In the genomic region with DNA sequence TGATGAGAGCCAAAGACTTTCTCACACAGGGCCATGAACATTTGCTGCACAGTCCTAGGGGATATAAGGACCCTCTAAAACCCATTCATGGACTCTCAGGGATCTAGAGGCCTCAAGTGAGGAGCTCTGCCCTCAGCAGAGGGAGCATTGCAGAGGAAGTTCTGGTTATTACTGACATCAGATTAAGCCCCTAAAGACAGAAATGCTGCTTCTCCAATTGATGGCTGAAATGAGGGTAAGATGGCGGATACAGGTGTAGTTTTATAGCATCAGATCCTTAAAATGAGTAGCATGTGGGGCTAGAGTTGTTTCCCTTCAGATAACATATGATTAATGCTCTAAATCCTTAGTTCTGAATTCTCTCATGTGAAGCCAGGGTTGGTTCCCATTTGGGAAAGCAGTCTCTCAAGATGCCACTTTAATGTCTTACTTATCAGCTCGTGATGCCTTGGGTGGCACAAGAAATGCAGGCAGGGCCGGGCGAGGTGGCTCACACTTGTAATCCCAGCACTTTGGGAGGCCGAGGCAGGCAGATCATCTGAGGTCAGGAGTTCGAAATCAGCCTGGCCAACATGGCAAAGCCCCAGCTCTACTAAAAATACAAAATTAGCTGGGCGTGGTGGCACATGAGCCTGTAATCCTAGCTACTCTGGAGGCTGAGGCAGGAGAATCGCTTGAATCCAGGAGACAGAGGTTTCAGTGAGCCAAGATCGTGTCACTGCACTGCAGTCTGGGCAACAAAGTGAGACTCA, we compare ENCODE assay signal across 13 cellular contexts. TPM values are rescaled to one million over a fixed set of nuclear protein-coding genes. Genes with fewer than 3 reads are reported as not detected.
DNase-seq lines count a peak whose midpoint lies in the region; ATAC-seq and TF ChIP-seq lines count a peak whose summit lies in the region.
"Had no signal": no experiment of that assay in that cellular context is flagged by ENCODE, and none has a peak within 500 bp of the region (broad histone marks: within the 10 kb centered on the region; RNA-seq: fewer than 3 reads in every experiment).

No MANE protein-coding gene starts in this region.

- peak overlapping the region; percentile 95 for H3K4me3 Mint-ChIP-seq in T-helper 2 cell treated with Interferon-gamma antibody and Interleukin-4, amounts not matched to agents 5 μg/mL and 100 μg/mL, for 36 hours
- H3K4me3 Mint-ChIP-seq in stimulated activated naive B cell treated with anti-CD40 and anti-IgM and Interleukin-4, amounts not matched to agents 10 μg/mL and 1 μg/mL and 100 μg/mL, for 72 hours: peak overlapping the region; percentile 66 to 80

- peak overlapping the region in 3 of 4 donors; percentile 5 to 16 (median 11) for H3K4me3 ChIP-seq in Peyer's patch
- no peak overlapping the region for H3K4me3 ChIP-seq in right lobe of liver
- H3K4me3 ChIP-seq: pancreas had no signal

- ATAC-seq in stimulated activated naive B cell treated with anti-CD40 and anti-IgM and Interleukin-4, amounts not matched to agents 10 μg/mL and 1 μg/mL and 100 μg/mL, for 72 hours (replicated peaks): no peak
- ATAC-seq in right lobe of liver: no peak

- H3K27me3 ChIP-seq in Peyer's patch (no peaks in the 10 kb centered on the region), right lobe of liver (no peaks in the 10 kb centered on the region)
- H3K27me3 ChIP-seq: pancreas had no signal

- H3K27ac Mint-ChIP-seq in T-helper 2 cell treated with Interferon-gamma antibody and Interleukin-4, amounts not matched to agents 5 μg/mL and 100 μg/mL, for 36 hours: peak overlapping the region; percentile 88
- peak overlapping the region; percentile 95 for H3K27ac Mint-ChIP-seq in stimulated activated naive B cell treated with anti-CD40 and anti-IgM and Interleukin-4, amounts not matched to agents 10 μg/mL and 1 μg/mL and 100 μg/mL, for 72 hours

- H3K36me3 Mint-ChIP-seq in T-helper 2 cell treated with Interferon-gamma antibody and Interleukin-4, amounts not matched to agents 5 μg/mL and 100 μg/mL, for 36 hours (ENCODE audit: low read depth): peaks cover 73% of the 10 kb centered on the region
- peaks cover 14 to 33% of the 10 kb centered on the region in 2 donors for H3K36me3 Mint-ChIP-seq in stimulated activated naive B cell treated with anti-CD40 and anti-IgM and Interleukin-4, amounts not matched to agents 10 μg/mL and 1 μg/mL and 100 μg/mL, for 72 hours

- WGBS in right lobe of liver (ENCODE audit: insufficient coverage, low coverage, low lambda C conversion rate, missing lambda C conversion rate): 88% methylated on average over 4 of the region's 9 CpGs

- TF ChIP-seq CTCF in Peyer's patch (IDR thresholded peaks at IDR 0.05) (no peak), right lobe of liver (IDR thresholded peaks at IDR 0.05) (no peak)

- DNase-seq in T-helper 2 cell treated with Interferon-gamma antibody and Interleukin-4, amounts not matched to agents 5 μg/mL and 100 μg/mL, for 36 hours (ENCODE audit: low spot score): no peak
- DNase-seq in T-helper 2 cell (no peak), Peyer's patch (no peak), caudate nucleus (lab: John Stamatoyannopoulos, UW) (no peak), NCI-H187 treated with DMSO at 0.1 percent for 48 hours (lab: John Stamatoyannopoulos, UW) (no peak), right lobe of liver (no peak), C1 segment of cervical spinal cord (lab: John Stamatoyannopoulos, UW) (no peak)
- no peak for DNase-seq in stimulated activated naive B cell treated with anti-CD40 and anti-IgM and Interleukin-4, amounts not matched to agents 10 μg/mL and 1 μg/mL and 100 μg/mL, for 72 hours
- DNase-seq: activated CD4-positive, CD25-positive, alpha-beta regulatory T cell; left ventricle myocardium superior; pancreas; stimulated activated CD4-positive, alpha-beta T cell treated with anti-CD3 and anti-CD28 coated beads, Interleukin-2, amount 100 ng/mL, for 48 hours had no signal

- intact Hi-C loops in right lobe of liver (cut with DNase I): no loop called here

- no peaks in the 10 kb centered on the region for H3K27me3 Mint-ChIP-seq in T-helper 2 cell treated with Interferon-gamma antibody and Interleukin-4, amounts not matched to agents 5 μg/mL and 100 μg/mL, for 36 hours (ENCODE audit: low read depth)
- no peaks in the 10 kb centered on the region for H3K27me3 Mint-ChIP-seq in stimulated activated naive B cell treated with anti-CD40 and anti-IgM and Interleukin-4, amounts not matched to agents 10 μg/mL and 1 μg/mL and 100 μg/mL, for 72 hours

- H3K36me3 ChIP-seq in Peyer's patch (no peaks in the 10 kb centered on the region), right lobe of liver (no peaks in the 10 kb centered on the region)
- H3K36me3 ChIP-seq: pancreas had no signal

- H3K27ac ChIP-seq in Peyer's patch (peak overlapping the region; percentile 79 to 87 (median 80)), caudate nucleus (ENCODE audit: low read depth, low read length) (peak overlapping the region; percentile 36), right lobe of liver (peak overlapping the region in 1 of 3 donors; percentile 22)
- H3K27ac ChIP-seq: 22Rv1 had no signal

- H3K9me3 ChIP-seq in Peyer's patch (no peaks in the 10 kb centered on the region), right lobe of liver (no peaks in the 10 kb centered on the region)
- H3K9me3 ChIP-seq: pancreas had no signal

- no peaks in the 10 kb centered on the region for H3K9me3 Mint-ChIP-seq in T-helper 2 cell treated with Interferon-gamma antibody and Interleukin-4, amounts not matched to agents 5 μg/mL and 100 μg/mL, for 36 hours
- no peaks in the 10 kb centered on the region for H3K9me3 Mint-ChIP-seq in stimulated activated naive B cell treated with anti-CD40 and anti-IgM and Interleukin-4, amounts not matched to agents 10 μg/mL and 1 μg/mL and 100 μg/mL, for 72 hours

- H3K4me1 ChIP-seq in Peyer's patch (peaks cover 0 to 4% (median 0%) of the 10 kb centered on the region in 4 donors), right lobe of liver (no peaks in the 10 kb centered on the region)
- H3K4me1 ChIP-seq: pancreas had no signal

- peaks cover 63% of the 10 kb centered on the region for H3K4me1 Mint-ChIP-seq in T-helper 2 cell treated with Interferon-gamma antibody and Interleukin-4, amounts not matched to agents 5 μg/mL and 100 μg/mL, for 36 hours (ENCODE audit: low read depth)
- peaks cover 47 to 90% of the 10 kb centered on the region in 2 donors for H3K4me1 Mint-ChIP-seq in stimulated activated naive B cell treated with anti-CD40 and anti-IgM and Interleukin-4, amounts not matched to agents 10 μg/mL and 1 μg/mL and 100 μg/mL, for 72 hours

- TF ChIP-seq POLR2A in Peyer's patch (IDR thresholded peaks at IDR 0.05) (no peak), right lobe of liver (IDR thresholded peaks at IDR 0.05) (no peak)

RNA-seq across cellular contexts. Expression of gene RHOH, which starts 7.9 kb away (rescaled TPM):
- total RNA-seq in Peyer's patch (10 to 100 TPM in 2 of 4 donors, 1 to 10 TPM in 2; 3.0 to 46.2 (median 9.8) TPM), right lobe of liver (1 to 10 TPM in 1 of 6 experiments, under 1 TPM in 5; 0.25 to 1.2 (median 0.62) TPM)

Comparison
In these comparisons a context has a peak if more than half of its experiments do, and no peak if none do; other contexts are left out.
1. H3K4me3 ChIP-seq: peak in Peyer's patch (3 of 4); none in right lobe of liver (0 of 3).